ENCODE assay signal across 8 cellular contexts in genomic region chr1:28329395-28330153, GRCh38. TPM values are rescaled to one million over a fixed set of nuclear protein-coding genes. Genes with fewer than 3 reads are reported as not detected.
DNase-seq lines count a peak whose midpoint lies in the region; ATAC-seq, FAIRE-seq and TF ChIP-seq lines count a peak whose summit lies in the region.

No MANE protein-coding gene starts in this region.

- intact Hi-C loops in Panc1 (cut with micrococcal nuclease; ENCODE audit: unreplicated experiment) (loop anchor here (10.0 kb wide), 1 partner anchor 65 kb away; no protein-coding TSS in a partner anchor), ascending aorta (cut with DNase I) (loop anchor here (2.0 to 5.0 kb wide), 3 partner anchors 38 to 178 kb away; partner anchors contain the start of genes PHACTR4, RCC1 and SESN2)

- no peaks in the 10 kb centered on the region for H4K20me1 ChIP-seq in keratinocyte (ENCODE audit: control insufficient read depth, extremely low read depth, insufficient read depth, low read length)

- no peak for TF ChIP-seq CTCF in Panc1 (IDR thresholded peaks at IDR 0.05)
- TF ChIP-seq CTCF in ascending aorta (IDR thresholded peaks at IDR 0.05): peak in 1 of 3 experiments; percentile 11
- TF ChIP-seq CTCF in keratinocyte (optimal IDR thresholded peaks at IDR 0.05 in 1 of 3, IDR thresholded peaks at IDR 0.05 in 1 of 3, conservative IDR thresholded peaks at IDR 0.05 in 1 of 3; ENCODE audit: extremely low read depth in 1 of 3, insufficient read depth in 2 of 3, low read length in 3 of 3): no peak
- TF ChIP-seq CTCF in GM10266 (IDR thresholded peaks at IDR 0.05; ENCODE audit: control insufficient read depth, insufficient read depth, low read depth, missing control alignments): no peak

- POLR2A ChIA-PET in Panc1 (lab: Charles Lee): interaction anchor here (0.7 to 1.2 kb wide), 5 partner anchors 12 to 844 kb away, joined by 3 to 15 read pairs (median 3); no protein-coding TSS in a partner anchor

- peak overlapping the region; percentile 58 for H2AFZ ChIP-seq in keratinocyte (ENCODE audit: control insufficient read depth, low read length)

- peaks cover 12% of the 10 kb centered on the region for H3K79me2 ChIP-seq in keratinocyte (ENCODE audit: control insufficient read depth, insufficient read depth, low read length)

- H3K27me3 ChIP-seq in Panc1 (ENCODE audit: control insufficient read depth, insufficient read depth, low read length): no peaks in the 10 kb centered on the region
- no peaks in the 10 kb centered on the region for H3K27me3 ChIP-seq in ascending aorta
- H3K27me3 ChIP-seq in keratinocyte (ENCODE audit: control insufficient read depth, extremely low read depth, insufficient read depth, low read length): no peaks in the 10 kb centered on the region

- dilution Hi-C loops in keratinocyte (cut with MboI; ENCODE audit: extremely low pct_ligation_motif_present, low sequenced_read_pairs): no loop called here

- CTCF ChIA-PET in Panc1 (lab: Charles Lee): interaction anchor here (0.6 to 1.0 kb wide), 3 partner anchors 8 to 81 kb away, joined by 3 to 6 read pairs (median 3); no protein-coding TSS in a partner anchor

- peaks cover 4% of the 10 kb centered on the region for H3K9me1 ChIP-seq in keratinocyte (ENCODE audit: control insufficient read depth, extremely low read depth, insufficient read depth, low read length)

- FAIRE-seq in keratinocyte (lab: Jason Lieb, UNC): no peak

- H3K4me2 ChIP-seq in keratinocyte (ENCODE audit: control insufficient read depth, extremely low read depth, insufficient read depth, low read depth, low read length): peak overlapping the region; percentile 91

- no peaks in the 10 kb centered on the region for H3K36me3 ChIP-seq in Panc1 (ENCODE audit: control insufficient read depth, insufficient read depth, low read length)
- H3K36me3 ChIP-seq in ascending aorta: peaks cover 2 to 32% of the 10 kb centered on the region in 2 donors
- peaks cover 11 to 25% of the 10 kb centered on the region in 2 experiments for H3K36me3 ChIP-seq in keratinocyte (ENCODE audit: control insufficient read depth in 2 of 2, extremely low read depth in 1 of 2, insufficient read depth in 2 of 2, low read length in 2 of 2)

- in situ Hi-C loops in Panc1 (cut with HindIII; ENCODE audit: low pct_unique_long_range_greater_than_20kb, low sequenced_read_pairs): no loop called here

- DNase-seq in NCI-H345 (lab: John Stamatoyannopoulos, UW): peak; percentile 9
- DNase-seq in NCI-H345 treated with DMSO at 0.1 percent for 48 hours (lab: John Stamatoyannopoulos, UW; ENCODE audit: unreplicated experiment): no peak
- DNase-seq in Panc1 (ENCODE audit: low read depth, low spot score): no peak
- peak in 1 of 2 donors; percentile 67 for DNase-seq in ascending aorta (ENCODE audit: low spot score in 2 of 2)
- DNase-seq in keratinocyte (ENCODE audit: low read depth, low spot score): no peak
- peak; percentile 47 to 56 for DNase-seq in stimulated activated CD4-positive, alpha-beta T cell treated with anti-CD3 and anti-CD28 coated beads, Interleukin-2, amount 100 ng/mL, for 24 hours
- no peak for DNase-seq in GM10266 (ENCODE audit: extremely low spot score)

- H3K9me3 ChIP-seq in Panc1 (ENCODE audit: control insufficient read depth, insufficient read depth, low read depth, low read length) (no peaks in the 10 kb centered on the region), ascending aorta (no peaks in the 10 kb centered on the region), keratinocyte (ENCODE audit: control insufficient read depth, low read depth, low read length) (no peaks in the 10 kb centered on the region)

- ATAC-seq in Panc1 (peak; percentile 50), HG02623 (IDR thresholded peaks at IDR 0.05; ENCODE audit: unreplicated experiment) (no peak)

- H3K27ac ChIP-seq in Panc1 (ENCODE audit: low read length): peak overlapping the region; percentile 92
- H3K27ac ChIP-seq in ascending aorta: peak overlapping the region; percentile 75 to 82
- H3K27ac ChIP-seq in keratinocyte (ENCODE audit: control insufficient read depth, insufficient read depth, low read length): peak overlapping the region; percentile 86

- TSS peak; percentile 88 for BruUV-seq in Panc1 (replicated peaks; lab: Mats Ljungman, UMichigan)

- H3K4me1 ChIP-seq in Panc1 (ENCODE audit: control insufficient read depth, insufficient read depth, low read length) (no peaks in the 10 kb centered on the region), ascending aorta (peaks cover 2 to 10% of the 10 kb centered on the region in 2 donors), keratinocyte (ENCODE audit: control insufficient read depth, extremely low read depth, insufficient read depth, low read length) (peaks cover 18% of the 10 kb centered on the region)

- H3K9ac ChIP-seq in keratinocyte (ENCODE audit: control insufficient read depth, extremely low read depth, insufficient read depth, low read length): peak overlapping the region; percentile 86

- H3K4me3 ChIP-seq in Panc1 (ENCODE audit: low read depth in 2 of 2, low read length in 2 of 2) (peak overlapping the region; percentile 57 to 95), ascending aorta (peak overlapping the region; percentile 63 to 71), keratinocyte (ENCODE audit: control insufficient read depth in 2 of 3, extremely low read depth in 1 of 3, insufficient read depth in 2 of 3, low read depth in 1 of 3, low read length in 3 of 3) (peak overlapping the region; percentile 51 to 81 (median 76))

RNA-seq across cellular contexts. Expression of gene MED18, which starts 0.7 kb away (rescaled TPM):
- total RNA-seq in Panc1 (2021; ENCODE audit: unreplicated experiment) (21.7 TPM), ascending aorta (6.6 TPM)
- 27.9 TPM for polyA plus RNA-seq in Panc1 (2012; ENCODE audit: insufficient read length)
- polyA plus RNA-seq in keratinocyte: 23.5 to 26.7 TPM (median 23.8 TPM) in 3 replicates
- 7.5 TPM for polyA plus RNA-seq in keratinocyte (2011; ENCODE audit: low read depth)
- polyA plus RNA-seq in keratinocyte (2011; cell fraction: cytosol; rRNA removed): 21.8 and 27.4 TPM in 2 replicates
- polyA plus RNA-seq in keratinocyte (2011; cell fraction: nucleus; rRNA removed): 26.9 and 31.7 TPM in 2 replicates
- polyA plus RNA-seq in keratinocyte (2012; ENCODE audit: low replicate concordance): 20.8 and 25.5 TPM in 2 replicates
- polyA minus RNA-seq in keratinocyte: 31.4 to 78.0 TPM (median 57.1 TPM) in 3 replicates
- polyA minus RNA-seq in keratinocyte (2011; cell fraction: cytosol; rRNA and poly(A)+ RNA removed): 25.5 TPM
- polyA minus RNA-seq in keratinocyte (2011; cell fraction: nucleus; rRNA and poly(A)+ RNA removed): 11.0 and 17.6 TPM in 2 replicates

RNA-seq across cellular contexts. Expression of gene PHACTR4, which starts 40.0 kb away (rescaled TPM):
- total RNA-seq in Panc1 (2021; ENCODE audit: unreplicated experiment) (63.4 TPM), ascending aorta (33.0 TPM)
- 22.3 TPM for polyA plus RNA-seq in Panc1 (2012; ENCODE audit: insufficient read length)
- polyA plus RNA-seq in keratinocyte: 8.0 to 12.2 TPM (median 9.4 TPM) in 3 replicates
- 34.2 TPM for polyA plus RNA-seq in keratinocyte (2011; ENCODE audit: low read depth)
- 8.9 and 12.9 TPM in 2 replicates for polyA plus RNA-seq in keratinocyte (2011; cell fraction: cytosol; rRNA removed)
- 23.9 and 25.0 TPM in 2 replicates for polyA plus RNA-seq in keratinocyte (2011; cell fraction: nucleus; rRNA removed)
- 19.9 and 26.2 TPM in 2 replicates for polyA plus RNA-seq in keratinocyte (2012; ENCODE audit: low replicate concordance)
- polyA minus RNA-seq in keratinocyte: 11.9 to 29.5 TPM (median 15.6 TPM) in 3 replicates
- 9.2 TPM for polyA minus RNA-seq in keratinocyte (2011; cell fraction: cytosol; rRNA and poly(A)+ RNA removed)
- 9.3 and 25.8 TPM in 2 replicates for polyA minus RNA-seq in keratinocyte (2011; cell fraction: nucleus; rRNA and poly(A)+ RNA removed)

Comparison
In these comparisons a context has a peak if more than half of its experiments do, and no peak if none do; other contexts are left out.
1. DNase-seq: peak in NCI-H345 (single experiment) and stimulated activated CD4-positive, alpha-beta T cell treated with anti-CD3 and anti-CD28 coated beads, Interleukin-2, amount 100 ng/mL, for 24 hours (2 of 2); none in NCI-H345 treated with DMSO at 0.1 percent for 48 hours (single experiment), Panc1 (single experiment), keratinocyte (single experiment) and GM10266 (single experiment).
2. Peak in every context shown above with its lines, with median percentiles within 50 percentile points of each other: H3K27ac ChIP-seq and H3K4me3 ChIP-seq.